10 cellular contexts compared by ENCODE assay signal in genomic region chr4:134282680-134283079, GRCh38.
"Had no signal": no experiment of that assay in that cellular context is flagged by ENCODE, and none has a peak within 500 bp of the region (broad histone marks: within the 10 kb centered on the region; RNA-seq: fewer than 3 reads in every experiment).

No MANE protein-coding gene starts in this region.

- FAIRE-seq: H54 had no signal

- H3K9me3 ChIP-seq: HAP-1 had no signal

- H3K4me1 ChIP-seq: HAP-1 had no signal

- H2AFZ ChIP-seq: GM23248, GM23338 had no signal

- ATAC-seq: GM23338, HCT116 had no signal

- H3K4me3 ChIP-seq: GM23248, GM23338, HAP-1 had no signal

- H3K4me2 ChIP-seq: GM23338 had no signal

- H3K9ac ChIP-seq: GM23248 had no signal

- H3K36me3 ChIP-seq: HAP-1 had no signal

- DNase-seq: GM23248, GOT3, H7, H9, HCEC 1CT, HFFc6 had no signal

- H3K27ac ChIP-seq: GM23248 had no signal
